Comparison of ENCODE assay signal across 20 cellular contexts in the genomic region with DNA sequence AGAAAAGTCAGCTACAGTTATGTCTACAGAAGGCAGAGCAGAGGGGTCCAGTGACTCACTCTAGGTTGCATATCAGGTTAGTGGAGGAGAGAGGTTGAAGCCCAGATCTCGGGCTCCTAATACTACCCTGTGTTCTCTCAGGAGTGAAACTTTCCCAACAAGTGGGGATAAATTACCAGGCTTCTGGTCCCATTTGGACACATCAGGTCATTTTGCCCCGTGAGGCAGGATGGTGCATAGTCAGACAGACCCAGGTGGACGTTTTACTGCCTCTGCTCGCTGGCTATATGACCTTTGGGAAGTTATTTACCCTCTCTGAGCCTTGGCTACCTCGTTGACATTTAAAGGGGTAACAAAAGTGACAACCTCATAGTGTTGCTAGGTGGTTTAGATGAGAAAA.
DNase-seq lines count a peak whose midpoint lies in the region; TF ChIP-seq lines count a peak whose summit lies in the region.
"Had no signal": no experiment of that assay in that cellular context is flagged by ENCODE, and none has a peak within 500 bp of the region (broad histone marks: within the 10 kb centered on the region; RNA-seq: fewer than 3 reads in every experiment).

No MANE protein-coding gene starts in this region.

- no peaks in the 10 kb centered on the region for H3K79me2 ChIP-seq in OCI-LY1 (ENCODE audit: insufficient read depth, low read length)
- H3K79me2 ChIP-seq in trophoblast cell (ENCODE audit: control insufficient read depth, insufficient read depth, low read length, poor library complexity) = no peaks in the 10 kb centered on the region

- TF ChIP-seq CTCF in OCI-LY1 (IDR thresholded peaks at IDR 0.05; ENCODE audit: low read length) = no peak

- H3K9me3 ChIP-seq in OCI-LY1 (ENCODE audit: low read length) (no peaks in the 10 kb centered on the region), trophoblast cell (ENCODE audit: insufficient read depth, low read depth, low read length) (peaks cover 5% of the 10 kb centered on the region)
- H3K9me3 ChIP-seq: A549, HAP-1 had no signal

- H2BK120ac ChIP-seq in trophoblast cell (ENCODE audit: insufficient read depth, low read length, poor library complexity) = no peak overlapping the region

- no peak overlapping the region for H3K18ac ChIP-seq in trophoblast cell (ENCODE audit: low read length)

- H3K4me3 Mint-ChIP-seq in activated CD4-positive, alpha-beta T cell treated with anti-CD3 and anti-CD28 coated beads, Interleukin-2, amount 10 ng/mL, durations not matched to agents 7 days and 5 days = no peak overlapping the region
- H3K4me3 Mint-ChIP-seq: CD4-positive, alpha-beta memory T cell had no signal

- H3K27me3 ChIP-seq in OCI-LY1 (ENCODE audit: insufficient read depth, low read length) = no peaks in the 10 kb centered on the region
- no peaks in the 10 kb centered on the region for H3K27me3 ChIP-seq in trophoblast cell (ENCODE audit: insufficient read depth, low read length)

- no CpG with 5 or more reads among the region's 5 CpGs for WGBS in trophoblast cell (ENCODE audit: extremely low coverage, insufficient coverage, insufficient read length)

- DNase-seq in NCI-H526 treated with DMSO at 0.1 percent for 48 hours (lab: John Stamatoyannopoulos, UW) (peak; percentile 45), NCI-H526 (lab: John Stamatoyannopoulos, UW) (no peak), HEK293T (ENCODE audit: extremely low spot score) (no peak), trophoblast cell (peak in 1 of 2 donors; percentile 44), caudate nucleus (lab: John Stamatoyannopoulos, UW) (no peak)
- DNase-seq in activated CD4-positive, alpha-beta T cell treated with anti-CD3 and anti-CD28 coated beads, Interleukin-2, amount 10 ng/mL, durations not matched to agents 7 days and 5 days = no peak
- DNase-seq: 8988T; ACHN; AML-193; C1 segment of cervical spinal cord; Calu3; CD4-positive, alpha-beta memory T cell; COR-L47; DMS79; EL; GF-D8; GOT3 had no signal

- no peaks in the 10 kb centered on the region for H3F3A ChIP-seq in OCI-LY1 (ENCODE audit: insufficient read depth, low read length)

- no peaks in the 10 kb centered on the region for H3K36me3 Mint-ChIP-seq in activated CD4-positive, alpha-beta T cell treated with anti-CD3 and anti-CD28 coated beads, Interleukin-2, amount 10 ng/mL, durations not matched to agents 7 days and 5 days (ENCODE audit: low read depth)
- H3K36me3 Mint-ChIP-seq: CD4-positive, alpha-beta memory T cell had no signal

- POLR2A ChIA-PET in HEK293T (lab: Yijun Ruan, JAX) = no interaction called here
- POLR2A ChIA-PET in activated CD4-positive, alpha-beta T cell treated with anti-CD3 and anti-CD28 coated beads, Interleukin-2, amount 10 ng/mL, durations not matched to agents 7 days and 5 days (lab: Charles Lee) = no interaction called here

- H4K20me1 ChIP-seq in OCI-LY1 (ENCODE audit: insufficient read depth, low read length) = no peaks in the 10 kb centered on the region

- no peak overlapping the region for H3K4ac ChIP-seq in trophoblast cell (ENCODE audit: low read depth, low read length)

- H4K91ac ChIP-seq in trophoblast cell (ENCODE audit: low read depth, low read length) = no peak overlapping the region

- no peak overlapping the region for H3K23ac ChIP-seq in trophoblast cell (ENCODE audit: low read length)

- H3K4me1 ChIP-seq in OCI-LY1 (ENCODE audit: insufficient read depth, low read length, severe bottlenecking) = peaks cover 14% of the 10 kb centered on the region
- H3K4me1 ChIP-seq in trophoblast cell (ENCODE audit: control insufficient read depth in 1 of 2, insufficient read depth in 2 of 2, low read length in 2 of 2) = peaks cover 5 to 10% of the 10 kb centered on the region in 2 experiments
- H3K4me1 ChIP-seq: A549 had no signal

- no peaks in the 10 kb centered on the region for H3K79me1 ChIP-seq in trophoblast cell (ENCODE audit: low read length)

- CTCF ChIA-PET in HEK293T (lab: Yijun Ruan, JAX) = no interaction called here
- CTCF ChIA-PET in activated CD4-positive, alpha-beta T cell treated with anti-CD3 and anti-CD28 coated beads, Interleukin-2, amount 10 ng/mL, durations not matched to agents 7 days and 5 days (lab: Charles Lee) = no interaction called here

- H2BK12ac ChIP-seq in trophoblast cell (ENCODE audit: low read length) = peak overlapping the region; percentile 81

- peaks cover 4% of the 10 kb centered on the region for H3K4me1 Mint-ChIP-seq in activated CD4-positive, alpha-beta T cell treated with anti-CD3 and anti-CD28 coated beads, Interleukin-2, amount 10 ng/mL, durations not matched to agents 7 days and 5 days

- no peaks in the 10 kb centered on the region for H3K9me3 Mint-ChIP-seq in activated CD4-positive, alpha-beta T cell treated with anti-CD3 and anti-CD28 coated beads, Interleukin-2, amount 10 ng/mL, durations not matched to agents 7 days and 5 days
- H3K9me3 Mint-ChIP-seq: CD4-positive, alpha-beta memory T cell had no signal

- H2AK5ac ChIP-seq in trophoblast cell (ENCODE audit: low read length) = no peak overlapping the region

- H3K27ac Mint-ChIP-seq in activated CD4-positive, alpha-beta T cell treated with anti-CD3 and anti-CD28 coated beads, Interleukin-2, amount 10 ng/mL, durations not matched to agents 7 days and 5 days = no peak overlapping the region
- H3K27ac Mint-ChIP-seq: CD4-positive, alpha-beta memory T cell had no signal

- H2AFZ ChIP-seq in OCI-LY1 (ENCODE audit: low read length) = no peak overlapping the region
- no peak overlapping the region for H2AFZ ChIP-seq in trophoblast cell (ENCODE audit: insufficient read depth, low read length, poor library complexity)

- H3K4me3 ChIP-seq in OCI-LY1 (ENCODE audit: low read depth, low read length, poor library complexity, severe bottlenecking) = no peak overlapping the region
- H3K4me3 ChIP-seq in trophoblast cell (ENCODE audit: low read depth, low read length) = no peak overlapping the region
- H3K4me3 ChIP-seq: A549, HAP-1 had no signal

- H3K4me2 ChIP-seq in OCI-LY1 (ENCODE audit: low read length) = no peak overlapping the region
- no peak overlapping the region for H3K4me2 ChIP-seq in trophoblast cell (ENCODE audit: low read length)
- H3K4me2 ChIP-seq: A549 had no signal

- H4K8ac ChIP-seq in trophoblast cell (ENCODE audit: low read depth, low read length) = no peak overlapping the region

- peak overlapping the region; percentile 10 for H3K27ac ChIP-seq in OCI-LY1 (ENCODE audit: low read depth, low read length, poor library complexity, severe bottlenecking)
- H3K27ac ChIP-seq in trophoblast cell (ENCODE audit: low read depth, low read length) = no peak overlapping the region
- H3K27ac ChIP-seq in caudate nucleus (ENCODE audit: low read depth, low read length) = no peak overlapping the region
- H3K27ac ChIP-seq: A549 had no signal

- no peak overlapping the region for H3K9ac ChIP-seq in OCI-LY1 (ENCODE audit: low read length)
- no peak overlapping the region for H3K9ac ChIP-seq in trophoblast cell (ENCODE audit: low read length)

- no peaks in the 10 kb centered on the region for H3K27me3 Mint-ChIP-seq in activated CD4-positive, alpha-beta T cell treated with anti-CD3 and anti-CD28 coated beads, Interleukin-2, amount 10 ng/mL, durations not matched to agents 7 days and 5 days
- H3K27me3 Mint-ChIP-seq: CD4-positive, alpha-beta memory T cell had no signal

- H3K36me3 ChIP-seq in OCI-LY1 (ENCODE audit: insufficient read depth, low read length) (peaks cover 23% of the 10 kb centered on the region), trophoblast cell (ENCODE audit: control insufficient read depth in 1 of 2, insufficient read depth in 2 of 2, low read length in 2 of 2) (no peaks in the 10 kb centered on the region)
- H3K36me3 ChIP-seq: HAP-1 had no signal

- no peaks in the 10 kb centered on the region for H3K9me2 ChIP-seq in OCI-LY1 (ENCODE audit: low read depth, low read length)

- H3K14ac ChIP-seq in trophoblast cell (ENCODE audit: low read length) = no peak overlapping the region

- H2BK5ac ChIP-seq in trophoblast cell (ENCODE audit: low read depth, low read length, poor library complexity) = no peak overlapping the region

- no peak overlapping the region for H4K12ac ChIP-seq in trophoblast cell (ENCODE audit: low read depth, low read length)

TF ChIP-seq in HEK293T, 16 proteins besides CTCF, POLR2A, EP300 and RAD21:
- TF ChIP-seq, protein P1, sequence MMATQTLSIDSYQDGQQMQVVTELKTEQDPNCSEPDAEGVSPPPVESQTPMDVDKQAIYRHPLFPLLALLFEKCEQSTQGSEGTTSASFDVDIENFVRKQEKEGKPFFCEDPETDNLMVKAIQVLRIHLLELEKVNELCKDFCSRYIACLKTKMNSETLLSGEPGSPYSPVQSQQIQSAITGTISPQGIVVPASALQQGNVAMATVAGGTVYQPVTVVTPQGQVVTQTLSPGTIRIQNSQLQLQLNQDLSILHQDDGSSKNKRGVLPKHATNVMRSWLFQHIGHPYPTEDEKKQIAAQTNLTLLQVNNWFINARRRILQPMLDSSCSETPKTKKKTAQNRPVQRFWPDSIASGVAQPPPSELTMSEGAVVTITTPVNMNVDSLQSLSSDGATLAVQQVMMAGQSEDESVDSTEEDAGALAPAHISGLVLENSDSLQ (IDR thresholded peaks at IDR 0.05) = no peak
- TF ChIP-seq CTBP1 (IDR thresholded peaks at IDR 0.05; ENCODE audit: borderline replicate concordance) (no peak), ARNT (IDR thresholded peaks at IDR 0.05) (no peak), ZNF384 (IDR thresholded peaks at IDR 0.05) (0 out of 2 replicates have a peak, but pooled peaks have one; percentile 65), L3MBTL2 (conservative IDR thresholded peaks at IDR 0.05) (no peak), FOXM1 (IDR thresholded peaks at IDR 0.05; ENCODE audit: borderline replicate concordance) (no peak), BHLHE40 (IDR thresholded peaks at IDR 0.05; ENCODE audit: borderline replicate concordance) (no peak), SP1 (IDR thresholded peaks at IDR 0.05) (no peak)
